ENCODE assay signal across 1 cellular context in the genomic region with DNA sequence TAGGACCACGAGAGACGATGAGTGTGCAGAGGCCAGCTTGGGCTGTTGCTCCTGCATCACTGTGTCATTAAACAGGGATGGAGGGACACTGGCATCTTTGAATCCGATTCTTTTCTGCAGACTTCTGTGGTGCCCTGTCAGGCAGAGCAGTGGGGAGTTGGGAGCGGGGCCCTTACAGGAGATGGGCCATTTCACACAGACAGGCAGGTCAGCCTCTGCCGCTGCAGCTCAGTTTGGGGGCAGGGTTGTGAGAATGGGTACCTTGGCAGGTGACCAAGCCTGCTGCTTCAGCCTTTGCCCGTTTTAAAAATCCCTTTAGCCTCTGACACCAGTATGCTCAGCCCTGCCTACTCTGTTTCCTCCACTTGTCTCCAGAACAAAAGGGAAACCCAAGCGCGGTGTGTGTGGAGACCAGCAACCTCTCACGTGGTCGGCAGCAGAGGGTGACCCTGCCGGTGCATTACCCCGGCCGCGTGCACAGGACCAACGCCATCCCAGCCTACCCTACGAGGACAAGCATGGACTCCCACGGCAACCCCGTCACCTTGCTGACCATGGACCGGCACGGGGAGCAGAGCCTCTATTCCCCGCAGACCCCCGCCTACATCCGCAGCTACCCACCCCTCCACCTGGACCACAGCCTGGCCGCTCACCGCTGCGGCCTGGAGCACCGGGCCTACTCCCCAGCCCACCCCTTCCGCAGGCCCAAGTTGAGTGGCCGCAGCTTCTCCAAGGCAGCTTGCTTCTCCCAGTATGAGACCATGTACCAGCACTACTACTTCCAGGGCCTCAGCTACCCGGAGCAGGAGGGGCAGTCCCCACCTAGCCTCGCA.
TF ChIP-seq lines count a peak whose summit lies in the region.

No MANE protein-coding gene starts in this region.

TF ChIP-seq in K562, 482 proteins besides CTCF, POLR2A, EP300 and RAD21:
- no peak for TF ChIP-seq ZFX (CRISPR knock-in tag; IDR thresholded peaks at IDR 0.05)
